In genomic region chr10:94680544-94680943, GRCh38 we compare ENCODE assay signal across 13 cellular contexts. TPM values are rescaled to one million over a fixed set of nuclear protein-coding genes. Genes with fewer than 3 reads are reported as not detected.
DNase-seq lines count a peak whose midpoint lies in the region; ATAC-seq and TF ChIP-seq lines count a peak whose summit lies in the region.
"Had no signal": no experiment of that assay in that cellular context is flagged by ENCODE, and none has a peak within 500 bp of the region (broad histone marks: within the 10 kb centered on the region; RNA-seq: fewer than 3 reads in every experiment).

No MANE protein-coding gene starts in this region.

- ATAC-seq in GM21529 (IDR thresholded peaks at IDR 0.05; ENCODE audit: unreplicated experiment) (peak; percentile 55), HG03558 (IDR thresholded peaks at IDR 0.05; ENCODE audit: extremely low read depth, unreplicated experiment) (peak; percentile 55)

- no peak for TF ChIP-seq EP300 in transverse colon (IDR thresholded peaks at IDR 0.05; ENCODE audit: low read depth)

- H3K9me3 ChIP-seq in esophagus squamous epithelium = no peaks in the 10 kb centered on the region
- peaks cover 3 to 6% of the 10 kb centered on the region in 2 donors for H3K9me3 ChIP-seq in transverse colon

- no peak for TF ChIP-seq POLR2A in esophagus squamous epithelium (IDR thresholded peaks at IDR 0.05)
- no peak for TF ChIP-seq POLR2A in transverse colon (IDR thresholded peaks at IDR 0.05)
- no peak for TF ChIP-seq POLR2A in erythroblast (IDR thresholded peaks at IDR 0.05; ENCODE audit: low read length)

- no peak for DNase-seq in esophagus squamous epithelium (lab: John Stamatoyannopoulos, UW)
- DNase-seq in transverse colon = no peak
- DNase-seq in erythroblast (lab: John Stamatoyannopoulos, UW) = no peak
- DNase-seq in NCI-H1092 (lab: John Stamatoyannopoulos, UW) = no peak
- no peak for DNase-seq in activated T-cell treated with anti-CD3 and anti-CD28 coated beads, Interleukin-2, amount 50 U/mL, for 48 hours
- DNase-seq: activated CD4-positive, alpha-beta T cell treated with anti-CD3 and anti-CD28 coated beads, Interleukin-2, amount 50 U/mL, for 48 hours; head of caudate nucleus; NCI-H1694; stimulated activated naive CD4-positive, alpha-beta T cell; T-helper 2 cell had no signal

- 7 to 11% methylated on average over 1 of the region's 1 CpG for WGBS in esophagus squamous epithelium, 2 donors
- WGBS in transverse colon (ENCODE audit: low coverage in 1 of 2), 2 donors = 0 to 19% methylated on average over 1 of the region's 1 CpG

- H3K36me3 ChIP-seq in esophagus squamous epithelium = no peaks in the 10 kb centered on the region
- H3K36me3 ChIP-seq in transverse colon = no peaks in the 10 kb centered on the region

- intact Hi-C loops in esophagus squamous epithelium (cut with DNase I) = no loop called here
- intact Hi-C loops in transverse colon (cut with DNase I; ENCODE audit: low total_unique reads) = no loop called here

- no peaks in the 10 kb centered on the region for H3K27me3 ChIP-seq in esophagus squamous epithelium
- no peaks in the 10 kb centered on the region for H3K27me3 ChIP-seq in transverse colon

- in situ Hi-C loops in transverse colon (cut with MboI; ENCODE audit: low pct_ligation_motif_present in 1 of 4, low pct_unique_long_range_greater_than_20kb in 1 of 4, low sequenced_read_pairs in 3 of 4) = no loop called here

- H3K27ac ChIP-seq in esophagus squamous epithelium = peak overlapping the region in 3 of 4 donors; percentile 48 to 84 (median 61)
- peak overlapping the region; percentile 51 to 70 (median 64) for H3K27ac ChIP-seq in transverse colon

- H3K4me3 ChIP-seq in esophagus squamous epithelium (no peak overlapping the region), transverse colon (no peak overlapping the region)

- TF ChIP-seq CTCF in esophagus squamous epithelium (IDR thresholded peaks at IDR 0.05) (no peak), transverse colon (IDR thresholded peaks at IDR 0.05) (no peak)

- H3K4me1 ChIP-seq in esophagus squamous epithelium = peaks cover 0 to 35% (median 0%) of the 10 kb centered on the region in 3 donors
- H3K4me1 ChIP-seq in transverse colon = peaks cover 0 to 44% (median 11%) of the 10 kb centered on the region in 4 donors

RNA-seq across cellular contexts. Expression of gene CYP2C18, which starts 3.0 kb away (rescaled TPM):
- 10 to 100 TPM; 28.0 to 53.5 (median 39.8) TPM for total RNA-seq in esophagus squamous epithelium
- 10 to 100 TPM in 2 of 4 donors, 1 to 10 TPM in 1, not detected in 1; 1.1 to 17.2 (median 16.2) TPM for total RNA-seq in transverse colon
- total RNA-seq: progenitor cell of endocrine pancreas had no signal
